15 cellular contexts compared by ENCODE assay signal in genomic region chr7:37289347-37289746, GRCh38.
DNase-seq lines count a peak whose midpoint lies in the region; ATAC-seq and TF ChIP-seq lines count a peak whose summit lies in the region.
"Had no signal": no experiment of that assay in that cellular context is flagged by ENCODE, and none has a peak within 500 bp of the region (broad histone marks: within the 10 kb centered on the region; RNA-seq: fewer than 3 reads in every experiment).

No MANE protein-coding gene starts in this region.

- no peak overlapping the region for H3K4me3 Mint-ChIP-seq in activated T-helper 17 cell treated with anti-CD3 and anti-CD28 coated beads, Interleukin-2, amount 50 U/mL, for 72 hours
- H3K4me3 Mint-ChIP-seq in naive thymus-derived CD4-positive, alpha-beta T cell, result no peak overlapping the region
- H3K4me3 Mint-ChIP-seq: neural crest cell had no signal

- H3K79me2 ChIP-seq in Karpas-422 (ENCODE audit: low read length), result peaks cover 60% of the 10 kb centered on the region

- no peaks in the 10 kb centered on the region for H3K36me3 ChIP-seq in Karpas-422 (ENCODE audit: insufficient read depth, low read length)
- H3K36me3 ChIP-seq in naive thymus-derived CD4-positive, alpha-beta T cell (ENCODE audit: control insufficient read depth in 2 of 3, insufficient read depth in 3 of 3, low read length in 3 of 3), result no peaks in the 10 kb centered on the region
- H3K36me3 ChIP-seq: esophagus muscularis mucosa had no signal

- no peaks in the 10 kb centered on the region for H3K9me3 Mint-ChIP-seq in activated T-helper 17 cell treated with anti-CD3 and anti-CD28 coated beads, Interleukin-2, amount 50 U/mL, for 72 hours
- peaks cover 0 to 11% (median 0%) of the 10 kb centered on the region in 11 donors for H3K9me3 Mint-ChIP-seq in naive thymus-derived CD4-positive, alpha-beta T cell

- intact Hi-C loops in naive thymus-derived CD4-positive, alpha-beta T cell (cut with micrococcal nuclease), result no loop called here
- intact Hi-C loops in lower leg skin (cut with DNase I; ENCODE audit: low total_unique reads), result no loop called here

- peaks cover 47% of the 10 kb centered on the region for H3K4me1 ChIP-seq in Karpas-422 (ENCODE audit: low read length)
- H3K4me1 ChIP-seq in naive thymus-derived CD4-positive, alpha-beta T cell (ENCODE audit: control insufficient read depth in 2 of 2, insufficient read depth in 2 of 2, low read length in 2 of 2), result peaks cover 8 to 18% of the 10 kb centered on the region in 2 donors

- H3K4me3 ChIP-seq in Karpas-422 (ENCODE audit: low read length), result no peak overlapping the region
- H3K4me3 ChIP-seq in naive thymus-derived CD4-positive, alpha-beta T cell (ENCODE audit: low read length), result no peak overlapping the region
- H3K4me3 ChIP-seq in lower leg skin (ENCODE audit: low read depth, poor library complexity, severe bottlenecking), result no peak overlapping the region
- H3K4me3 ChIP-seq: esophagus muscularis mucosa, SK-N-MC had no signal

- WGBS in lower leg skin, 2 donors, result 64 to 68% methylated on average over 3 of the region's 3 CpGs

- H3K27me3 ChIP-seq in Karpas-422 (ENCODE audit: low read length), result no peaks in the 10 kb centered on the region
- H3K27me3 ChIP-seq in naive thymus-derived CD4-positive, alpha-beta T cell (ENCODE audit: control insufficient read depth in 2 of 2, insufficient read depth in 2 of 2, low read length in 2 of 2), result no peaks in the 10 kb centered on the region
- H3K27me3 ChIP-seq: esophagus muscularis mucosa had no signal

- DNase-seq in NCI-H345 (lab: John Stamatoyannopoulos, UW), result peak; percentile 27
- no peak for DNase-seq in NCI-H345 treated with DMSO at 0.1 percent for 48 hours (lab: John Stamatoyannopoulos, UW; ENCODE audit: unreplicated experiment)
- no peak for DNase-seq in Karpas-422
- DNase-seq in naive thymus-derived CD4-positive, alpha-beta T cell, result no peak
- no peak for DNase-seq in lower leg skin (ENCODE audit: low spot score in 2 of 2)
- DNase-seq in HCEC 1CT, result no peak
- DNase-seq: COR-L47, hypothalamus, NCI-H146 had no signal

- H3K9me2 ChIP-seq in Karpas-422 (replicated peaks; ENCODE audit: insufficient read depth, low read length), result no peaks in the 10 kb centered on the region

- TF ChIP-seq CTCF in lower leg skin (IDR thresholded peaks at IDR 0.05), result no peak

- H4K20me1 ChIP-seq in Karpas-422 (ENCODE audit: insufficient read depth, low read depth, low read length), result no peaks in the 10 kb centered on the region

- TF ChIP-seq POLR2A in lower leg skin (IDR thresholded peaks at IDR 0.05), result no peak

- no peaks in the 10 kb centered on the region for H3K27me3 Mint-ChIP-seq in activated T-helper 17 cell treated with anti-CD3 and anti-CD28 coated beads, Interleukin-2, amount 50 U/mL, for 72 hours
- H3K27me3 Mint-ChIP-seq in naive thymus-derived CD4-positive, alpha-beta T cell, result no peaks in the 10 kb centered on the region

- POLR2A ChIA-PET in naive thymus-derived CD4-positive, alpha-beta T cell (lab: Charles Lee), result interaction anchor here (1.9 kb wide), 1 partner anchor 14 kb away, joined by 5 read pairs; no protein-coding TSS in a partner anchor

- H3K9ac ChIP-seq in Karpas-422 (ENCODE audit: low read length), result no peak overlapping the region

- H3K4me1 Mint-ChIP-seq in activated T-helper 17 cell treated with anti-CD3 and anti-CD28 coated beads, Interleukin-2, amount 50 U/mL, for 72 hours, result peaks cover 12% of the 10 kb centered on the region
- H3K4me1 Mint-ChIP-seq in naive thymus-derived CD4-positive, alpha-beta T cell, result peaks cover 29 to 63% (median 55%) of the 10 kb centered on the region in 7 donors

- peak overlapping the region; percentile 1; the same call in 1 of the 2 replicates for H3K27ac ChIP-seq in Karpas-422 (ENCODE audit: low read length)
- H3K27ac ChIP-seq in naive thymus-derived CD4-positive, alpha-beta T cell (ENCODE audit: low read depth, low read length), result no peak overlapping the region
- H3K27ac ChIP-seq: SK-N-MC had no signal

- H2AFZ ChIP-seq in Karpas-422 (ENCODE audit: low read length), result no peak overlapping the region

- CTCF ChIA-PET in naive thymus-derived CD4-positive, alpha-beta T cell (lab: Charles Lee), result interaction anchor here (0.6 to 1.3 kb wide), 3 partner anchors 12 to 1309 kb away, joined by 3 to 5 read pairs (median 3); no protein-coding TSS in a partner anchor

- H3K27ac Mint-ChIP-seq in activated T-helper 17 cell treated with anti-CD3 and anti-CD28 coated beads, Interleukin-2, amount 50 U/mL, for 72 hours, result peak overlapping the region; percentile 34
- peak overlapping the region in 8 of 9 donors; percentile 36 to 84 (median 68) for H3K27ac Mint-ChIP-seq in naive thymus-derived CD4-positive, alpha-beta T cell

- no peaks in the 10 kb centered on the region for H3K36me3 Mint-ChIP-seq in activated T-helper 17 cell treated with anti-CD3 and anti-CD28 coated beads, Interleukin-2, amount 50 U/mL, for 72 hours (ENCODE audit: low read depth)
- H3K36me3 Mint-ChIP-seq in naive thymus-derived CD4-positive, alpha-beta T cell, result peaks cover 0 to 15% (median 10%) of the 10 kb centered on the region in 5 donors

- no peak overlapping the region for H3K4me2 ChIP-seq in Karpas-422 (ENCODE audit: low read depth, low read length, poor library complexity, severe bottlenecking)

- ATAC-seq in activated T-helper 17 cell treated with anti-CD3 and anti-CD28 coated beads, Interleukin-2, amount 50 U/mL, for 72 hours (replicated peaks), result no peak
- no peak for ATAC-seq in naive thymus-derived CD4-positive, alpha-beta T cell
- ATAC-seq in GM21529 (IDR thresholded peaks at IDR 0.05; ENCODE audit: unreplicated experiment), result no peak
- ATAC-seq: left lobe of liver had no signal

- no peaks in the 10 kb centered on the region for H3K9me3 ChIP-seq in Karpas-422 (ENCODE audit: low read length)
- H3K9me3 ChIP-seq in naive thymus-derived CD4-positive, alpha-beta T cell (ENCODE audit: control insufficient read depth in 2 of 3, low read length in 3 of 3), result no peaks in the 10 kb centered on the region
- H3K9me3 ChIP-seq: esophagus muscularis mucosa had no signal
